20 cellular contexts compared by ENCODE assay signal in genomic region chr6:112663705-112664104, GRCh38.
"Had no signal": no experiment of that assay in that cellular context is flagged by ENCODE, and none has a peak within 500 bp of the region (broad histone marks: within the 10 kb centered on the region; RNA-seq: fewer than 3 reads in every experiment).

No MANE protein-coding gene starts in this region.

- H3K4me3 ChIP-seq: colonic mucosa, heart left ventricle, mucosa of descending colon, psoas muscle, spleen, stomach, thoracic aorta, transverse colon had no signal

- H3K9me3 ChIP-seq: colonic mucosa, heart left ventricle, mucosa of descending colon, neutrophil, psoas muscle, stomach, thoracic aorta, transverse colon had no signal

- H3K36me3 ChIP-seq: colonic mucosa, heart left ventricle, neutrophil, spleen, stomach, thoracic aorta, transverse colon had no signal

- DNase-seq: colonic mucosa; dermis blood vessel endothelial cell; foreskin melanocyte; heart left ventricle; hippocampal formation; kidney glomerular epithelial cell; mucosa of descending colon; naive thymus-derived CD8-positive, alpha-beta T cell; psoas muscle; retina; spleen; stimulated activated CD4-positive, alpha-beta T cell treated with anti-CD3 and anti-CD28 coated beads, Interleukin-2, amount 100 ng/mL, for 24 hours; stimulated activated CD4-positive, alpha-beta T cell treated with anti-CD3 and anti-CD28 coated beads, Interleukin-4, amount 100 ng/mL, for 4 hours; stimulated activated naive B cell treated with anti-CD40 and anti-IgM and Interleukin-4, amounts not matched to agents 10 μg/mL and 1 μg/mL and 100 μg/mL, for 72 hours; stomach; substantia nigra; transverse colon had no signal

- ATAC-seq: heart left ventricle; mucosa of descending colon; naive thymus-derived CD8-positive, alpha-beta T cell; psoas muscle; sciatic nerve; stimulated activated naive B cell treated with anti-CD40 and anti-IgM and Interleukin-4, amounts not matched to agents 10 μg/mL and 1 μg/mL and 100 μg/mL, for 72 hours had no signal

- H3K36me3 Mint-ChIP-seq: naive thymus-derived CD8-positive, alpha-beta T cell; stimulated activated naive B cell treated with anti-CD40 and anti-IgM and Interleukin-4, amounts not matched to agents 10 μg/mL and 1 μg/mL and 100 μg/mL, for 72 hours had no signal

- H3K27ac Mint-ChIP-seq: naive thymus-derived CD8-positive, alpha-beta T cell; stimulated activated naive B cell treated with anti-CD40 and anti-IgM and Interleukin-4, amounts not matched to agents 10 μg/mL and 1 μg/mL and 100 μg/mL, for 72 hours had no signal

- H3K27me3 ChIP-seq: colonic mucosa, heart left ventricle, neutrophil, spleen, stomach, transverse colon had no signal

- H3K4me1 Mint-ChIP-seq: naive thymus-derived CD8-positive, alpha-beta T cell; stimulated activated naive B cell treated with anti-CD40 and anti-IgM and Interleukin-4, amounts not matched to agents 10 μg/mL and 1 μg/mL and 100 μg/mL, for 72 hours had no signal

- H3K4me1 ChIP-seq: colonic mucosa, heart left ventricle, psoas muscle, spleen, stomach, transverse colon had no signal

- H3K27ac ChIP-seq: colonic mucosa, heart left ventricle, neutrophil, psoas muscle, spleen, stomach, thoracic aorta, transverse colon had no signal

- H3K4me3 Mint-ChIP-seq: naive thymus-derived CD8-positive, alpha-beta T cell; stimulated activated naive B cell treated with anti-CD40 and anti-IgM and Interleukin-4, amounts not matched to agents 10 μg/mL and 1 μg/mL and 100 μg/mL, for 72 hours had no signal

- H3K9me3 Mint-ChIP-seq: stimulated activated naive B cell treated with anti-CD40 and anti-IgM and Interleukin-4, amounts not matched to agents 10 μg/mL and 1 μg/mL and 100 μg/mL, for 72 hours had no signal
